18 cellular contexts compared by ENCODE assay signal in the genomic region with DNA sequence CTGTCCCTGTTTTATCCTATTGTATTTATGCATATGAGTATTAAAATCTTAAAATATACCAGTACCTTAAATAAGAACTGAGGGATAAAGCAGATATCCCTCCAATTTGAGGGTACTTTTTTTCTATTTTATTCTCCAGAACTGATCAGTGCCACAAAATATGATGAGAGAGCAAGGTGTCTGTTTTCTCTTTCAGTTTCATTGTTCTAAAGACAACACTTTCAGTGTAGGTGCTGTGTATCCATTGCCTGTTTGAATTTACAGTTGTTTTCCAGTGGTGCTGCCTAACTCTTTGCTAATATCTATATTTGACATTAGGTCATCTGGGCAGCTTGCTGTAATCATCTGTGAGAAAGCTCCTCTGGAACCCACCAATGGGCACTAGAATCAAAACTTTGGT.
A peak's percentile ranks its signal among the peaks of the same experiment; 100 is the strongest.
DNase-seq lines count a peak whose midpoint lies in the region; ATAC-seq, FAIRE-seq and TF ChIP-seq lines count a peak whose summit lies in the region.
"Had no signal": no experiment of that assay in that cellular context is flagged by ENCODE, and none has a peak within 500 bp of the region (broad histone marks: within the 10 kb centered on the region; RNA-seq: fewer than 3 reads in every experiment).

No MANE protein-coding gene starts in this region.

- DNase-seq in GM12892 (ENCODE audit: insufficient read length) (no peak), AG20443 (ENCODE audit: low spot score) (no peak)
- DNase-seq in activated T-cell treated with anti-CD3 and anti-CD28 coated beads, Interleukin-2, amount 50 U/mL, for 48 hours = no peak
- DNase-seq: AML-193; DMS 273 treated with DMSO at 0.1 percent for 48 hours; EL; H9; KG1; NCI-H1092; NCI-H226; NK-92 treated with Interleukin-12 subunit alpha and Interleukin-12 subunit beta, amount 100 ng/mL, for 24 hours; RPMI8226; SIG-M5 had no signal

- H3K9ac ChIP-seq in OCI-LY3 (ENCODE audit: low read length) = no peak overlapping the region

- H3K79me2 ChIP-seq in OCI-LY3 (ENCODE audit: low read length) = no peaks in the 10 kb centered on the region

- no peaks in the 10 kb centered on the region for H3K9me3 ChIP-seq in OCI-LY3 (ENCODE audit: insufficient read depth, low read length)

- ATAC-seq in GM18868 (IDR thresholded peaks at IDR 0.05; ENCODE audit: unreplicated experiment) (peak; percentile 63), HG02798 (IDR thresholded peaks at IDR 0.05; ENCODE audit: poor library complexity, unreplicated experiment) (peak; percentile 80), GM21528 (IDR thresholded peaks at IDR 0.05; ENCODE audit: low FRiP score, unreplicated experiment) (no peak)
- ATAC-seq: HepG2 had no signal

- no peak for TF ChIP-seq CTCF in OCI-LY3 (IDR thresholded peaks at IDR 0.05; ENCODE audit: low read depth, low read length)

- no peak overlapping the region for H3K4me3 ChIP-seq in OCI-LY3 (ENCODE audit: low read length)

- peaks cover 43% of the 10 kb centered on the region for H3K4me1 ChIP-seq in OCI-LY3 (ENCODE audit: low read length)

- H3K27me3 ChIP-seq in OCI-LY3 (ENCODE audit: low read depth, low read length) = no peaks in the 10 kb centered on the region

- FAIRE-seq in GM12892 (lab: Jason Lieb, UNC) = peak; percentile 24
- FAIRE-seq: HepG2 had no signal

- H3K27ac ChIP-seq in OCI-LY3 (ENCODE audit: low read length) = no peak overlapping the region

- no peaks in the 10 kb centered on the region for H3K36me3 ChIP-seq in OCI-LY3 (replicated peaks; ENCODE audit: low read depth, low read length)

- H3K4me2 ChIP-seq in OCI-LY3 (ENCODE audit: low read length) = peak overlapping the region; percentile 39

- TF ChIP-seq POLR2A in GM12892 (IDR thresholded peaks at IDR 0.05; ENCODE audit: low read depth, low read length) = no peak

- H4K20me1 ChIP-seq in OCI-LY3 (ENCODE audit: insufficient read depth, low read length) = no peaks in the 10 kb centered on the region

- no peak overlapping the region for H2AFZ ChIP-seq in OCI-LY3 (ENCODE audit: low read depth, low read length)
